9 cellular contexts compared by ENCODE assay signal in genomic region chr14:20682435-20683124, GRCh38. TPM values are rescaled to one million over a fixed set of nuclear protein-coding genes. Genes with fewer than 3 reads are reported as not detected.
DNase-seq lines count a peak whose midpoint lies in the region; ATAC-seq lines count a peak whose summit lies in the region.
"Had no signal": no experiment of that assay in that cellular context is flagged by ENCODE, and none has a peak within 500 bp of the region (broad histone marks: within the 10 kb centered on the region; RNA-seq: fewer than 3 reads in every experiment).

No MANE protein-coding gene starts in this region.

- POLR2A ChIA-PET in activated CD4-positive, alpha-beta memory T cell treated with anti-CD3 and anti-CD28 coated beads, Interleukin-2, amount 10 ng/mL, durations not matched to agents 7 days and 5 days (lab: Charles Lee) = interaction anchor here (0.8 to 6.7 kb wide), 24 partner anchors 9 to 422 kb away, joined by 3 to 69 read pairs (median 6); partner anchors contain the start of genes APEX1, CCNB1IP1, OSGEP and PARP2

- H3K36me3 Mint-ChIP-seq in activated CD4-positive, alpha-beta memory T cell treated with anti-CD3 and anti-CD28 coated beads, Interleukin-2, amount 10 ng/mL, durations not matched to agents 7 days and 5 days (ENCODE audit: low read depth) = no peaks in the 10 kb centered on the region
- no peaks in the 10 kb centered on the region for H3K36me3 Mint-ChIP-seq in memory B cell

- no peak overlapping the region for H3K4me3 Mint-ChIP-seq in activated CD4-positive, alpha-beta memory T cell treated with anti-CD3 and anti-CD28 coated beads, Interleukin-2, amount 10 ng/mL, durations not matched to agents 7 days and 5 days
- no peak overlapping the region for H3K4me3 Mint-ChIP-seq in memory B cell

- peak; percentile 48 for ATAC-seq in GM19043 (IDR thresholded peaks at IDR 0.05; ENCODE audit: low read depth, unreplicated experiment)
- ATAC-seq in HG03354 (IDR thresholded peaks at IDR 0.05; ENCODE audit: poor library complexity, severe bottlenecking, unreplicated experiment) = peak; percentile 51
- peak; percentile 31 for ATAC-seq in memory B cell (ENCODE audit: low read depth)

- H3K27me3 Mint-ChIP-seq in activated CD4-positive, alpha-beta memory T cell treated with anti-CD3 and anti-CD28 coated beads, Interleukin-2, amount 10 ng/mL, durations not matched to agents 7 days and 5 days = no peaks in the 10 kb centered on the region
- no peaks in the 10 kb centered on the region for H3K27me3 Mint-ChIP-seq in memory B cell

- H3K27ac Mint-ChIP-seq in activated CD4-positive, alpha-beta memory T cell treated with anti-CD3 and anti-CD28 coated beads, Interleukin-2, amount 10 ng/mL, durations not matched to agents 7 days and 5 days = no peak overlapping the region
- no peak overlapping the region for H3K27ac Mint-ChIP-seq in memory B cell

- peaks cover 13% of the 10 kb centered on the region for H3K4me1 Mint-ChIP-seq in activated CD4-positive, alpha-beta memory T cell treated with anti-CD3 and anti-CD28 coated beads, Interleukin-2, amount 10 ng/mL, durations not matched to agents 7 days and 5 days
- H3K4me1 Mint-ChIP-seq in memory B cell = peaks cover 26% of the 10 kb centered on the region

- CTCF ChIA-PET in activated CD4-positive, alpha-beta memory T cell treated with anti-CD3 and anti-CD28 coated beads, Interleukin-2, amount 10 ng/mL, durations not matched to agents 7 days and 5 days (lab: Charles Lee) = interaction anchor here (0.9 to 13.8 kb wide), 17 partner anchors 9 to 353 kb away, joined by 3 to 179 read pairs (median 7); partner anchors contain the start of genes PARP2 and PIP4P1

- H3K9me3 Mint-ChIP-seq in activated CD4-positive, alpha-beta memory T cell treated with anti-CD3 and anti-CD28 coated beads, Interleukin-2, amount 10 ng/mL, durations not matched to agents 7 days and 5 days = no peaks in the 10 kb centered on the region
- H3K9me3 Mint-ChIP-seq in memory B cell = no peaks in the 10 kb centered on the region

- peak; percentile 10 to 46 for DNase-seq in AML-193 (lab: John Stamatoyannopoulos, UW)
- DNase-seq in NCI-H69 (lab: John Stamatoyannopoulos, UW) = peak; percentile 83
- DNase-seq in activated CD4-positive, alpha-beta memory T cell treated with anti-CD3 and anti-CD28 coated beads, Interleukin-2, amount 10 ng/mL, durations not matched to agents 7 days and 5 days = peak; percentile 78
- peak; percentile 71 for DNase-seq in effector CD4-positive, alpha-beta T cell
- DNase-seq in memory B cell (ENCODE audit: low spot score in 2 of 2) = peak; percentile 43 to 56
- DNase-seq in stimulated activated CD4-positive, alpha-beta T cell treated with anti-CD3 and anti-CD28 coated beads, TNF-alpha, amount 100 ng/mL, for 48 hours (ENCODE audit: low read depth in 3 of 3) = peak; percentile 52 to 71 (median 67)

RNA-seq across cellular contexts. Expression of gene RNASE4, which starts 1.8 kb away (rescaled TPM):
- 1 to 10 TPM; 2.7 to 4.7 TPM for total RNA-seq in activated CD4-positive, alpha-beta memory T cell treated with anti-CD3 and anti-CD28 coated beads, Interleukin-2, amount 10 ng/mL, durations not matched to agents 7 days and 5 days

RNA-seq across cellular contexts. Expression of gene ANG, which starts 6.0 kb away (rescaled TPM):
- total RNA-seq in activated CD4-positive, alpha-beta memory T cell treated with anti-CD3 and anti-CD28 coated beads, Interleukin-2, amount 10 ng/mL, durations not matched to agents 7 days and 5 days = 1 to 10 TPM; 4.9 to 5.5 TPM

RNA-seq across cellular contexts. Expression of gene OR6S1, which starts 41.1 kb away (rescaled TPM):
- not detected for total RNA-seq in activated CD4-positive, alpha-beta memory T cell treated with anti-CD3 and anti-CD28 coated beads, Interleukin-2, amount 10 ng/mL, durations not matched to agents 7 days and 5 days
- total RNA-seq: T-helper 1 cell treated with Interleukin-12 subunit alpha and Interleukin-12 subunit beta and Interleukin-4 antibody, amounts not matched to agents 30 ng/mL and 1 ng/mL, for 36 hours had no signal

Comparison
In these comparisons a context has a peak if more than half of its experiments do, and no peak if none do; other contexts are left out.
1. Peak in every context shown above with its lines: DNase-seq and ATAC-seq.
2. DNase-seq: peak in every context shown above with its lines; median percentile 83 in NCI-H69; 78 in activated CD4-positive, alpha-beta memory T cell treated with anti-CD3 and anti-CD28 coated beads, Interleukin-2, amount 10 ng/mL, durations not matched to agents 7 days and 5 days; 71 in effector CD4-positive, alpha-beta T cell; 67 in stimulated activated CD4-positive, alpha-beta T cell treated with anti-CD3 and anti-CD28 coated beads, TNF-alpha, amount 100 ng/mL, for 48 hours; 50 in memory B cell; 28 in AML-193.